1 cellular context compared by ENCODE assay signal in the genomic region with DNA sequence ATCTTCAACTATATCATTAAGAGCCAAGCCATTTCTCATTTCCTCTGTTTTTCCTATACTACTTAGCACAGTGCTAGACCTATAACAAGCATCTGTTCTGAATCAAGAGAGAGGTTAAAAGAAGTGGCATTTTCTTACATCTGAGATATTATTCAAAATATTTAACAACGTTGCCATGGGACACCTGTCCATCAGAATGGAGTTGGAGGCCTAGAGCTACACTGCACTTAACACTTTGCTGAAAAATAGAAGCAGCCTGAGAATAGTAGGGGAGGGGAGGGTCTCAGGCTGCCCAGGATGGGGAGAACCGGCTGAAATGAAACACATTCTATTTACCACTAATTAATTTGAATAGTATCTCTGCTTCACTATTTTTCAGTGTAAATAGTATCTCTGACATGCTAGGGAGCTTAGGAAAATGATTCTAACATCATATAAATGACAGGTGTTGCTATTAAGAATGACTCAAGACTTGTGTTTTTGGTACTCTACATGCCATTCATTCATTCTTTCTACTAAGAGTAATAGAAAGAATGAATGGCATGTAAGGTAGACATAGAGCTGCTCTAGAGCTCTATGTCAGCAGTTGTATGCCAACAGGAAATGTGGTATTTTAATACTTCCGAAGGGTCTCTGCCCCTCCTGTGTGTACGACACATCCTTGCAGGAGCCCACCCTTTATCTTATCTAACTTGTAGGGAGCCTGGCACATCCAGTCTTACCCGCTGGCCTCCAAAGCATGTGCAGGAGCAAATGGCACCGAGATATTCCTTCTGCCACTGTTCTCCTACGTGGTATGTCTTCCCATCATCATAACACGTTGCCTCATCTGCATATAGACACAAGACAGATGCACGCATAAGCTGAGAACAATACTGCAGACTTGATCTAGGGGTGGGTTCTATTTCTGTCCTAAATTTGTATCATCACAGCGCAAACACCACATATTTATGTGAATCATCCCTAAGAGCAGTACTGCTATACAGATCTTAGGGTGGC.
TF ChIP-seq lines count a peak whose summit lies in the region.

No MANE protein-coding gene starts in this region.

TF ChIP-seq in endothelial cell of umbilical vein, 7 proteins besides CTCF, POLR2A, EP300 and RAD21:
- TF ChIP-seq JUN (IDR thresholded peaks at IDR 0.05; ENCODE audit: borderline replicate concordance, insufficient read depth, insufficient read length, low read depth) (no peak), GATA2 (IDR thresholded peaks at IDR 0.05; ENCODE audit: insufficient read depth, insufficient read length, low read depth, low read length) (no peak), FOS (IDR thresholded peaks at IDR 0.05; ENCODE audit: borderline replicate concordance, insufficient read depth, low read length) (no peak), POLR2AphosphoS5 (IDR thresholded peaks at IDR 0.05; ENCODE audit: insufficient read depth, low read depth, low read length) (no peak), EZH2 (IDR thresholded peaks at IDR 0.05; ENCODE audit: borderline replicate concordance, low read depth, low read length, severe bottlenecking) (no peak), MYC (IDR thresholded peaks at IDR 0.05; ENCODE audit: low read depth, low read length) (no peak)
- TF ChIP-seq, protein P1, sequence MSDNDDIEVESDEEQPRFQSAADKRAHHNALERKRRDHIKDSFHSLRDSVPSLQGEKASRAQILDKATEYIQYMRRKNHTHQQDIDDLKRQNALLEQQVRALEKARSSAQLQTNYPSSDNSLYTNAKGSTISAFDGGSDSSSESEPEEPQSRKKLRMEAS (IDR thresholded peaks at IDR 0.05; ENCODE audit: insufficient read depth, insufficient read length): no peak
